ENCODE assay signal across 8 cellular contexts in the genomic region with DNA sequence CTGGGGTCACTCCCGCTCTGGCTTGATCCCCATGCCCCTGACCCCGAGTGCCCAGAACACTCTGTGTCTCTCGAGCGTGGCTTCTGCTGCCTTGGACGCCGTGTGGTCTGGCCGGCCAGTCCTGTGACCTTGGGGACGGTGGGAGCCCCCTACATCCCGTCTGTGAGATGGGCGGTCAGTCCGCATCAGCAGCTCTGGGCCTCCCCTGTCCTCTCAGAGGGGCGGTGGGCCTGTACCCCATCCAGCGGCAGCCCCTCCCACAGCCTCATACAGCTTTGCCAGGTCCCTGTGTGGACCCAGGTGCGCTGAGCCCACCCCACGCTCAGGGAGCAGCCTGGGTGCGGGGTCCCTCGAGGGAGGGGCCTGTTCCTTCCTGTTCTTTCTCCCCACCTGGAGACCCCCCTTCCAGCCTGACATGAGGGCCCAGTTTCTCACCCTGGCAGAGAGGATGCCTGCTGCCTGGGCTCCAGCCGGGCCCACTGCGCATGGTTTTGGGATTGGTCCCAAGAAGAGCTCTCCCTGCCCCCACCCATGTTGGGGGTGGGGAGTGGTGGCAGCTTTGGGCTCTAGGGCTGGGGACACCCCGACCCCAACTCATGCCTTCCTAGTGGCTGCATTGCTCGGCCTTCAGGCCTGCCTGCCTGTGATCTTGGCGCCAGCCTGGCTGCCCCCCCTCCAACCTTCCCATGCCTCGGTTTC. TPM values are rescaled to one million over a fixed set of nuclear protein-coding genes. Genes with fewer than 3 reads are reported as not detected.
A peak's percentile ranks its signal among the peaks of the same experiment; 100 is the strongest.
DNase-seq lines count a peak whose midpoint lies in the region; ATAC-seq and TF ChIP-seq lines count a peak whose summit lies in the region.

No MANE protein-coding gene starts in this region.

- peaks cover 16% of the 10 kb centered on the region for H3K4me1 Mint-ChIP-seq in progenitor cell of endocrine pancreas (ENCODE audit: low read depth)

- H3K4me3 ChIP-seq in fibroblast of mammary gland (ENCODE audit: control insufficient read depth, low read depth, low read length) = peak overlapping the region; percentile 79

- H3K9me3 Mint-ChIP-seq in progenitor cell of endocrine pancreas (ENCODE audit: low read depth) = no peaks in the 10 kb centered on the region

- H3K4me3 Mint-ChIP-seq in progenitor cell of endocrine pancreas (ENCODE audit: low read depth) = peak overlapping the region; percentile 88

- peaks cover 4% of the 10 kb centered on the region; the same call in 1 of the 2 replicates for H3K4me1 ChIP-seq in ES-I3 (ENCODE audit: insufficient read depth, low read length)

- H3K27me3 Mint-ChIP-seq in progenitor cell of endocrine pancreas = no peaks in the 10 kb centered on the region

- peak overlapping the region; percentile 96 for H3K27ac Mint-ChIP-seq in progenitor cell of endocrine pancreas

- H3K36me3 Mint-ChIP-seq in progenitor cell of endocrine pancreas (ENCODE audit: insufficient read depth) = peaks cover 5% of the 10 kb centered on the region

- TF ChIP-seq CTCF in fibroblast of mammary gland (conservative IDR thresholded peaks at IDR 0.05; ENCODE audit: control insufficient read depth, insufficient read depth, low read depth, low read length) = no peak
- no peak for TF ChIP-seq CTCF in progenitor cell of endocrine pancreas (IDR thresholded peaks at IDR 0.05; ENCODE audit: unreplicated experiment)

- H3K9ac ChIP-seq in ES-I3 (ENCODE audit: low read depth, low read length) = peak overlapping the region; percentile 92

- ATAC-seq in SK-N-SH treated with all-trans-retinoic acid at 6 μM for 48 hours = peak; percentile 19; the same call in 2 of the 3 replicates

- H3K9me3 ChIP-seq in ES-I3 (ENCODE audit: control insufficient read depth, insufficient read depth, low read length) = no peaks in the 10 kb centered on the region

- DNase-seq in fibroblast of mammary gland (ENCODE audit: low read depth) (no peak), progenitor cell of endocrine pancreas (ENCODE audit: low spot score, unreplicated experiment) (no peak), putamen (ENCODE audit: low spot score) (no peak), SHP77 (lab: John Stamatoyannopoulos, UW) (no peak), AG20443 (ENCODE audit: low spot score) (no peak), NCI-H146 treated with DMSO at 0.1 percent for 48 hours (lab: John Stamatoyannopoulos, UW; ENCODE audit: unreplicated experiment) (no peak)

- no peaks in the 10 kb centered on the region for H3K36me3 ChIP-seq in ES-I3 (ENCODE audit: insufficient read depth, low read length)

TF ChIP-seq in SK-N-SH treated with all-trans-retinoic acid at 6 μM for 48 hours, 23 proteins besides CTCF, POLR2A, EP300 and RAD21:
- TF ChIP-seq TOX (CRISPR knock-in tag; IDR thresholded peaks at IDR 0.05; ENCODE audit: borderline replicate concordance) (no peak), ZFP3 (CRISPR knock-in tag; IDR thresholded peaks at IDR 0.05) (no peak), GLIS3 (CRISPR knock-in tag; IDR thresholded peaks at IDR 0.05) (no peak), CSRNP3 (CRISPR knock-in tag; IDR thresholded peaks at IDR 0.05) (no peak)

RNA-seq across cellular contexts. Expression of gene MTA1, which starts 1.5 kb away (rescaled TPM):
- total RNA-seq in progenitor cell of endocrine pancreas = 227 and 238 TPM in 2 replicates

RNA-seq across cellular contexts. Expression of gene TEX22, which starts 22.8 kb away (rescaled TPM):
- total RNA-seq in progenitor cell of endocrine pancreas = 2.4 and 3.5 TPM in 2 replicates

RNA-seq across cellular contexts. Expression of gene CRIP2, which starts 53.5 kb away (rescaled TPM):
- 17.0 and 19.6 TPM in 2 replicates for total RNA-seq in progenitor cell of endocrine pancreas
